In genomic region chr10:1557081-1557480, GRCh38 we compare ENCODE assay signal across 17 cellular contexts.
"Had no signal": no experiment of that assay in that cellular context is flagged by ENCODE, and none has a peak within 500 bp of the region (broad histone marks: within the 10 kb centered on the region; RNA-seq: fewer than 3 reads in every experiment).

No MANE protein-coding gene starts in this region.

- H3K27me3 ChIP-seq: ovary had no signal

- H3K9me3 Mint-ChIP-seq: naive thymus-derived CD8-positive, alpha-beta T cell had no signal

- H3K36me3 ChIP-seq: gastrocnemius medialis, heart right ventricle, ovary, prostate gland had no signal

- H3K27ac ChIP-seq: dorsolateral prefrontal cortex, gastrocnemius medialis, heart right ventricle, ovary, prostate gland had no signal

- H3K4me1 ChIP-seq: gastrocnemius medialis, prostate gland had no signal

- H3K4me3 ChIP-seq: dorsolateral prefrontal cortex, gastrocnemius medialis, heart right ventricle, mucosa of descending colon, ovary, prostate gland had no signal

- H3K4me3 Mint-ChIP-seq: naive thymus-derived CD8-positive, alpha-beta T cell had no signal

- H3K27ac Mint-ChIP-seq: naive thymus-derived CD8-positive, alpha-beta T cell had no signal

- DNase-seq: cortex of kidney; effector CD8-positive, alpha-beta T cell; gastrocnemius medialis; heart right ventricle; hypothalamus; mammary epithelial cell; mucosa of descending colon; nucleus accumbens; ovary; small intestine; stimulated activated CD4-positive, alpha-beta T cell treated with anti-CD3 and anti-CD28 coated beads, Interleukin-2, amount 100 ng/mL, for 48 hours; stimulated activated naive CD4-positive, alpha-beta T cell treated with Interleukin-2 at 50 U/mL for 16 hours; trophoblast cell had no signal

- ATAC-seq: gastrocnemius medialis; heart right ventricle; left lobe of liver; mucosa of descending colon; naive thymus-derived CD8-positive, alpha-beta T cell had no signal

- H3K36me3 Mint-ChIP-seq: naive thymus-derived CD8-positive, alpha-beta T cell had no signal

- H3K9me3 ChIP-seq: gastrocnemius medialis, heart right ventricle, mucosa of descending colon, ovary, prostate gland had no signal
